16 cellular contexts compared by ENCODE assay signal in the genomic region with DNA sequence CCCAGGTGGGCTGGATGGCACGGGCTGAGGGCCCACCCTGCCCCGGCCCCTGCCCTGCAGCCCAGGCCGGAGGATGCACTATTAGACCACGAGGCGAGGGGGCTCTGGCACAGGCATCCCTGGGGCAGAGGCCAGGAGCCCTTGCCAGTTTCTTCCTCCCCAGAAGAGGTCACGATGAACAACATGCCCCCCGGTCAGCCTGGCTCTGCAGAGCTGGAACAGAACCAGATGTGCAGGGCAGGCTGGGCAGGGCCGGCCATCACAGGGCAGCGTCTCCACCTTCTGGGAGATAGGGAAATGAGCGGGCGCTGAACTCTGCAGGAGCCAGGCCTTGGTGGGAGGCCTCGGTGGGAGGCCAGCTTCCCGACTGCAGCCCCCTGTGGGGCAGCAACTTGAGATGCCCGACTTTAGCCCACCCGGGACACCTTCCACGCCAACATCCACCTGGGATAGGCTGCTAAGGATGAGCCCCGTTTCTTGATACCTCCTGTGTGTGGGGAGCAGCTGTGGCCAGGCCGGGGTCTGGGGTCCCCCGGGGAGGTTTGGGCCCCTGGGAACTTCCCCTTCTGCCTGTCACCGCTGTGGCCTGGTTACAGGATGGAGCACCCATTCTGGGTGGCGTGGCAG. TPM values are rescaled to one million over a fixed set of nuclear protein-coding genes. Genes with fewer than 3 reads are reported as not detected.
DNase-seq lines count a peak whose midpoint lies in the region; ATAC-seq, FAIRE-seq and TF ChIP-seq lines count a peak whose summit lies in the region.
"Had no signal": no experiment of that assay in that cellular context is flagged by ENCODE, and none has a peak within 500 bp of the region (broad histone marks: within the 10 kb centered on the region; RNA-seq: fewer than 3 reads in every experiment).

No MANE protein-coding gene starts in this region.

- H3K9me3 ChIP-seq in right atrium auricular region (no peaks in the 10 kb centered on the region), adrenal gland (replicated peaks in 1 of 3) (no peaks in the 10 kb centered on the region), HepG2 (ENCODE audit: low read length) (no peaks in the 10 kb centered on the region), upper lobe of right lung (no peaks in the 10 kb centered on the region)
- H3K9me3 ChIP-seq: gastrocnemius medialis, neutrophil had no signal

- no peak overlapping the region for H3K9ac ChIP-seq in HepG2 (ENCODE audit: insufficient read depth, low read depth, low read length)

- H3K4me1 ChIP-seq in right atrium auricular region (peaks cover 0 to 37% of the 10 kb centered on the region in 2 donors), adrenal gland (replicated peaks in 1 of 2) (no peaks in the 10 kb centered on the region), HepG2 (ENCODE audit: insufficient read depth, low read length) (peaks cover 20% of the 10 kb centered on the region), upper lobe of right lung (peaks cover 34% of the 10 kb centered on the region)
- H3K4me1 ChIP-seq: gastrocnemius medialis had no signal

- TF ChIP-seq POLR2A in adrenal gland (IDR thresholded peaks at IDR 0.05) = no peak
- TF ChIP-seq POLR2A in HepG2 (IDR thresholded peaks at IDR 0.05; ENCODE audit: insufficient read depth in 1 of 2, low read depth in 2 of 2, low read length in 2 of 2) = no peak

- DNase-seq in cardiac septum (ENCODE audit: low spot score) = peak; percentile 67
- DNase-seq in right atrium auricular region (ENCODE audit: low spot score) = no peak
- peak in 4 of 7 donors; percentile 4 to 46 (median 13) for DNase-seq in adrenal gland
- DNase-seq in HepG2 (ENCODE audit: low spot score) = no peak
- peak; percentile 62 for DNase-seq in upper lobe of right lung
- DNase-seq in ACHN = no peak
- DNase-seq in dermis blood vessel endothelial cell = no peak
- no peak for DNase-seq in NCI-H146 treated with DMSO at 0.1 percent for 48 hours (lab: John Stamatoyannopoulos, UW; ENCODE audit: unreplicated experiment)
- DNase-seq: C1 segment of cervical spinal cord; effector CD8-positive, alpha-beta T cell; NCI-H1105; NCI-H446 treated with DMSO at 0.1 percent for 48 hours had no signal

- no peak for FAIRE-seq in HepG2 (lab: Jason Lieb, UNC)
- FAIRE-seq: HTR-8/SVneo had no signal

- no peak for TF ChIP-seq EP300 in HepG2 (IDR thresholded peaks at IDR 0.05; ENCODE audit: low read depth in 2 of 2, low read length in 2 of 2)
- TF ChIP-seq EP300 in HepG2 (CRISPR knock-in tag; IDR thresholded peaks at IDR 0.05; ENCODE audit: borderline replicate concordance) = no peak

- H3K27ac ChIP-seq in right atrium auricular region (no peak overlapping the region), adrenal gland (no peak overlapping the region), HepG2 (ENCODE audit: extremely low read length, insufficient read depth, low read length) (no peak overlapping the region), upper lobe of right lung (no peak overlapping the region)
- H3K27ac ChIP-seq: gastrocnemius medialis, neutrophil had no signal

- TF ChIP-seq CTCF in right atrium auricular region (IDR thresholded peaks at IDR 0.05) (no peak), adrenal gland (IDR thresholded peaks at IDR 0.05) (no peak), HepG2 (CRISPR knock-in tag; IDR thresholded peaks at IDR 0.05) (0 out of 2 replicates have a peak, but pooled peaks have one; percentile 23), upper lobe of right lung (IDR thresholded peaks at IDR 0.05) (no peak)

- CTCF ChIA-PET in HepG2 (lab: Yijun Ruan, JAX; ENCODE audit: low intra/inter-chr PET ratio, low total read pairs) = no interaction called here

- H3K4me2 ChIP-seq in HepG2 (ENCODE audit: low read depth, low read length) = no peak overlapping the region

- no peak overlapping the region for H3K4me3 ChIP-seq in right atrium auricular region
- no peak overlapping the region for H3K4me3 ChIP-seq in adrenal gland
- no peak overlapping the region for H3K4me3 ChIP-seq in HepG2 (replicated peaks in 1 of 3; ENCODE audit: insufficient read depth in 1 of 3, low read depth in 2 of 3, low read length in 3 of 3)
- H3K4me3 ChIP-seq in upper lobe of right lung = no peak overlapping the region
- H3K4me3 ChIP-seq: gastrocnemius medialis had no signal

- H3K27me3 ChIP-seq in right atrium auricular region = no peaks in the 10 kb centered on the region
- no peaks in the 10 kb centered on the region for H3K27me3 ChIP-seq in adrenal gland
- H3K27me3 ChIP-seq in HepG2 (ENCODE audit: control insufficient read depth in 1 of 2, insufficient read depth in 2 of 2, low read length in 2 of 2) = no peaks in the 10 kb centered on the region
- no peaks in the 10 kb centered on the region for H3K27me3 ChIP-seq in upper lobe of right lung
- H3K27me3 ChIP-seq: gastrocnemius medialis, neutrophil had no signal

- no peaks in the 10 kb centered on the region for H3K79me2 ChIP-seq in HepG2 (ENCODE audit: insufficient read depth, low read length)

- H3K36me3 ChIP-seq in right atrium auricular region (peaks cover 4% of the 10 kb centered on the region), adrenal gland (replicated peaks in 1 of 2) (no peaks in the 10 kb centered on the region), HepG2 (replicated peaks in 1 of 2; ENCODE audit: control insufficient read depth in 1 of 2, insufficient read depth in 2 of 2, low read length in 2 of 2) (no peaks in the 10 kb centered on the region), upper lobe of right lung (peaks cover 5% of the 10 kb centered on the region)
- H3K36me3 ChIP-seq: gastrocnemius medialis had no signal

- H2AFZ ChIP-seq in HepG2 (ENCODE audit: low read length) = no peak overlapping the region

- ATAC-seq in HepG2 (no peak), upper lobe of right lung (no peak)
- ATAC-seq: gastrocnemius medialis, HCT116 had no signal

- 85 to 92% (median 86%) methylated on average over 11 to 21 of the region's 21 CpGs; no CpG with 5 or more reads in 1 of the 4 donors for WGBS in adrenal gland, 4 donors
- 100% methylated on average over 4 of the region's 21 CpGs for WGBS in HepG2 (ENCODE audit: low lambda C conversion rate)

- POLR2A ChIA-PET in HepG2 (lab: Yijun Ruan, JAX) = no interaction called here

- in situ Hi-C loops in HepG2 (cut with HindIII; ENCODE audit: extremely low pct_ligation_motif_present, low pct_unique_long_range_greater_than_20kb) (no loop called here), ACHN (cut with HindIII; ENCODE audit: low pct_ligation_motif_present, low pct_unique_long_range_greater_than_20kb, low sequenced_read_pairs) (no loop called here)

- intact Hi-C loops in cardiac septum (cut with DNase I) = no loop called here
- intact Hi-C loops in adrenal gland (cut with DNase I) = no loop called here
- intact Hi-C loops in HepG2 (cut with micrococcal nuclease; ENCODE audit: unreplicated experiment) = no loop called here
- intact Hi-C loops in upper lobe of right lung (cut with DNase I) = no loop called here

- no peak for TF ChIP-seq RAD21 in HepG2 (CRISPR knock-in tag; IDR thresholded peaks at IDR 0.05)

- H4K20me1 ChIP-seq in HepG2 (ENCODE audit: insufficient read depth, low read length) = no peaks in the 10 kb centered on the region

- no TSS peak for BruUV-seq in HepG2 (replicated peaks; lab: Mats Ljungman, UMichigan)

RNA-seq across cellular contexts. Expression of a gene that starts 21.8 kb away (rescaled TPM):
- total RNA-seq in cardiac septum (2.0 TPM), right atrium auricular region (1 to 10 TPM; 2.6 to 4.7 TPM), adrenal gland (1 to 10 TPM in 7 of 8 donors, under 1 TPM in 1; 0.26 to 6.6 (median 3.7) TPM), HepG2 (2016; rRNA removed; fragmentation: Illumina TruSeq; extraction: Trizol) (7.4 and 7.7 TPM in 2 replicates), upper lobe of right lung (7.8 TPM), dermis blood vessel endothelial cell (7.3 and 12.4 TPM in 2 replicates)
- polyA plus RNA-seq in adrenal gland (1 to 10 TPM in 2 of 3 donors, not detected in 1; 4.3 to 6.2 TPM), HepG2 (2011; rRNA removed) (2.1 and 2.5 TPM in 2 replicates)
- 2.1 and 3.2 TPM in 2 replicates for total RNA-seq in HepG2 (2016; cell fraction: cytosol; rRNA removed; fragmentation: Illumina TruSeq; extraction: Trizol; ENCODE audit: low read depth)
- 7.8 and 8.7 TPM in 2 replicates for total RNA-seq in HepG2 (2016; cell fraction: insoluble cytoplasmic fraction; rRNA removed; fragmentation: Illumina TruSeq; extraction: Trizol)
- 4.1 and 4.4 TPM in 2 replicates for total RNA-seq in HepG2 (2016; cell fraction: membrane; rRNA removed; fragmentation: Illumina TruSeq; extraction: Trizol)
- 4.8 and 5.3 TPM in 2 replicates for total RNA-seq in HepG2 (2016; cell fraction: nucleus; rRNA removed; fragmentation: Illumina TruSeq; extraction: Trizol)
- polyA plus RNA-seq in HepG2 (2011; cell fraction: cytosol; rRNA removed) = 1.7 and 3.9 TPM in 2 replicates
- polyA plus RNA-seq in HepG2 (2011; cell fraction: nucleus; rRNA removed) = 4.7 and 6.8 TPM in 2 replicates
- 2.4 and 4.1 TPM in 2 replicates for polyA plus RNA-seq in HepG2 (2012)
- polyA plus RNA-seq in HepG2 (2016; cell fraction: cytosol; fragmentation: Illumina TruSeq; extraction: Trizol; ENCODE audit: low read depth) = 1.7 and 2.3 TPM in 2 replicates
- 5.9 and 6.5 TPM in 2 replicates for polyA plus RNA-seq in HepG2 (2016; cell fraction: insoluble cytoplasmic fraction; fragmentation: Illumina TruSeq; extraction: Trizol; ENCODE audit: low read depth)
- polyA plus RNA-seq in HepG2 (2016; cell fraction: membrane; fragmentation: Illumina TruSeq; extraction: Trizol; ENCODE audit: low read depth) = 2.8 and 3.1 TPM in 2 replicates
- 4.2 and 7.0 TPM in 2 replicates for polyA plus RNA-seq in HepG2 (2016; cell fraction: nucleus; fragmentation: Illumina TruSeq; extraction: Trizol; ENCODE audit: insufficient read depth, low read depth)
- 2.4 and 4.9 TPM in 2 replicates for polyA minus RNA-seq in HepG2 (2011; rRNA and poly(A)+ RNA removed; ENCODE audit: low replicate concordance)
- polyA minus RNA-seq in HepG2 (2011; cell fraction: cytosol; rRNA and poly(A)+ RNA removed) = 1.7 and 2.4 TPM in 2 replicates
- 0.75 and 1.8 TPM in 2 replicates for polyA minus RNA-seq in HepG2 (2011; cell fraction: nucleus; rRNA and poly(A)+ RNA removed)

RNA-seq across cellular contexts. Expression of a gene that starts 21.8 kb away (rescaled TPM):
- 6.3 TPM for total RNA-seq in cardiac septum
- 1 to 10 TPM; 7.9 to 8.1 TPM for total RNA-seq in right atrium auricular region
- 10 to 100 TPM in 6 of 8 donors, 1 to 10 TPM in 2; 5.5 to 17.3 (median 11.7) TPM for total RNA-seq in adrenal gland
- polyA plus RNA-seq in adrenal gland = 10 to 100 TPM in 1 of 3 donors, 1 to 10 TPM in 2; 5.8 to 14.1 (median 7.9) TPM
- 14.1 and 17.6 TPM in 2 replicates for total RNA-seq in HepG2 (2016; rRNA removed; fragmentation: Illumina TruSeq; extraction: Trizol)
- total RNA-seq in HepG2 (2016; cell fraction: cytosol; rRNA removed; fragmentation: Illumina TruSeq; extraction: Trizol; ENCODE audit: low read depth) = 2.4 and 2.6 TPM in 2 replicates
- total RNA-seq in HepG2 (2016; cell fraction: insoluble cytoplasmic fraction; rRNA removed; fragmentation: Illumina TruSeq; extraction: Trizol) = 10.3 and 13.8 TPM in 2 replicates
- total RNA-seq in HepG2 (2016; cell fraction: membrane; rRNA removed; fragmentation: Illumina TruSeq; extraction: Trizol) = 6.4 and 6.7 TPM in 2 replicates
- total RNA-seq in HepG2 (2016; cell fraction: nucleus; rRNA removed; fragmentation: Illumina TruSeq; extraction: Trizol) = 15.1 and 15.3 TPM in 2 replicates
- polyA plus RNA-seq in HepG2 (2011; rRNA removed) = 15.8 and 18.2 TPM in 2 replicates
- 8.3 and 9.5 TPM in 2 replicates for polyA plus RNA-seq in HepG2 (2011; cell fraction: cytosol; rRNA removed)
- 47.3 and 53.1 TPM in 2 replicates for polyA plus RNA-seq in HepG2 (2011; cell fraction: nucleus; rRNA removed)
- 11.3 and 11.9 TPM in 2 replicates for polyA plus RNA-seq in HepG2 (2012)
- 1.3 and 1.5 TPM in 2 replicates for polyA plus RNA-seq in HepG2 (2016; cell fraction: cytosol; fragmentation: Illumina TruSeq; extraction: Trizol; ENCODE audit: low read depth)
- 8.2 and 12.3 TPM in 2 replicates for polyA plus RNA-seq in HepG2 (2016; cell fraction: insoluble cytoplasmic fraction; fragmentation: Illumina TruSeq; extraction: Trizol; ENCODE audit: low read depth)
- polyA plus RNA-seq in HepG2 (2016; cell fraction: membrane; fragmentation: Illumina TruSeq; extraction: Trizol; ENCODE audit: low read depth) = 2.5 and 3.1 TPM in 2 replicates
- polyA plus RNA-seq in HepG2 (2016; cell fraction: nucleus; fragmentation: Illumina TruSeq; extraction: Trizol; ENCODE audit: insufficient read depth, low read depth) = 23.5 and 25.4 TPM in 2 replicates
- 46.0 and 112 TPM in 2 replicates for polyA minus RNA-seq in HepG2 (2011; rRNA and poly(A)+ RNA removed; ENCODE audit: low replicate concordance)
- 8.4 and 10.0 TPM in 2 replicates for polyA minus RNA-seq in HepG2 (2011; cell fraction: cytosol; rRNA and poly(A)+ RNA removed)
- polyA minus RNA-seq in HepG2 (2011; cell fraction: nucleus; rRNA and poly(A)+ RNA removed) = 21.9 and 23.7 TPM in 2 replicates
- total RNA-seq in upper lobe of right lung = 20.5 TPM
- 28.1 and 30.7 TPM in 2 replicates for total RNA-seq in dermis blood vessel endothelial cell

Comparison
In these comparisons a context has a peak if more than half of its experiments do, and no peak if none do; other contexts are left out.
1. DNase-seq: peak in cardiac septum (single experiment), adrenal gland (4 of 7) and upper lobe of right lung (single experiment); none in right atrium auricular region (single experiment), HepG2 (single experiment), ACHN (single experiment), dermis blood vessel endothelial cell (single experiment) and NCI-H146 treated with DMSO at 0.1 percent for 48 hours (single experiment).